In the genomic region with DNA sequence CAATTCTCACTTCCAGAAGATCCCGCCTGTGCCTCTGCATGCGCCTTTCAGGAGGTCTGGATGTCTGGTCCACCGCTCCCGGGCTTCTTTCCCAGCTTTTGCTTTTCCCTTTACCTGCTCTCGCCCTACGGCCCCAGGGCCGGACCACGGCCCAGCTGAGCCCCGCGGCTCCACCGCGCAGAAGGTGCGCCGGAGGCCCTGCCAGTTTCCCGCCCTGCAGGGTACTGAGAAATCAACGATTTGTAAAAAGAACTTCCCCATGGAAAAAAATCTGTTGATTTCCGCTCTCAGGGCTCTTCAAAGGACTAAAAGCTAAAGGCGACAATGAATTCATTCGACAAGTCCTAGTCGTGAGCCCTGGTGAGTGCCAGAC, we compare ENCODE assay signal across 8 cellular contexts. TPM values are rescaled to one million over a fixed set of nuclear protein-coding genes. Genes with fewer than 3 reads are reported as not detected.
DNase-seq lines count a peak whose midpoint lies in the region; ATAC-seq and TF ChIP-seq lines count a peak whose summit lies in the region.

No MANE protein-coding gene starts in this region.

- H3K27ac Mint-ChIP-seq in MCF 10A (ENCODE audit: low read depth, unreplicated experiment) (no peak overlapping the region), chondrocyte (ENCODE audit: unreplicated experiment) (peak overlapping the region; percentile 45)

- POLR2A ChIA-PET in MCF 10A (lab: Yijun Ruan, JAX) = no interaction called here

- CTCF ChIA-PET in MCF 10A (lab: Yijun Ruan, JAX) = interaction anchor here (0.8 kb wide), 1 partner anchor 14 kb away, joined by 3 read pairs; no protein-coding TSS in a partner anchor

- BruUV-seq in MCF 10A (replicated peaks; lab: Mats Ljungman, UMichigan) = no TSS peak

- H3K36me3 Mint-ChIP-seq in MCF 10A (ENCODE audit: insufficient read depth, unreplicated experiment) (no peaks in the 10 kb centered on the region), chondrocyte (ENCODE audit: low read depth) (no peaks in the 10 kb centered on the region)

- H3K4me3 Mint-ChIP-seq in MCF 10A (ENCODE audit: unreplicated experiment) = no peak overlapping the region
- peak overlapping the region; percentile 69 for H3K4me3 Mint-ChIP-seq in chondrocyte (ENCODE audit: unreplicated experiment)

- ATAC-seq in upper lobe of right lung = peak; percentile 62

- H3K27me3 Mint-ChIP-seq in MCF 10A (ENCODE audit: insufficient read depth, unreplicated experiment) = peaks cover 19% of the 10 kb centered on the region
- H3K27me3 Mint-ChIP-seq in chondrocyte (ENCODE audit: low read depth) = no peaks in the 10 kb centered on the region

- H3K27ac ChIP-seq in breast epithelium (peak overlapping the region; percentile 89 to 90), upper lobe of right lung (peak overlapping the region; percentile 89)

- TF ChIP-seq POLR2A in breast epithelium (IDR thresholded peaks at IDR 0.05) = no peak

- no peaks in the 10 kb centered on the region for H3K9me3 ChIP-seq in breast epithelium
- H3K9me3 ChIP-seq in upper lobe of right lung = no peaks in the 10 kb centered on the region

- no peak for DNase-seq in breast epithelium (ENCODE audit: low spot score in 2 of 2)
- no peak for DNase-seq in MCF 10A (ENCODE audit: unreplicated experiment)
- no peak for DNase-seq in chondrocyte (ENCODE audit: low spot score)
- DNase-seq in lung microvascular endothelial cell (ENCODE audit: low read depth in 2 of 2) = peak; percentile 33 to 35
- DNase-seq in upper lobe of right lung = no peak
- no peak for DNase-seq in stimulated activated naive CD4-positive, alpha-beta T cell treated with Interleukin-2 at 50 U/mL for 16 hours (lab: John Stamatoyannopoulos, UW)
- DNase-seq in SK-N-DZ (ENCODE audit: low spot score) = no peak
- no peak for DNase-seq in occipital lobe (lab: John Stamatoyannopoulos, UW)

- H3K4me1 ChIP-seq in breast epithelium = no peaks in the 10 kb centered on the region
- no peaks in the 10 kb centered on the region for H3K4me1 ChIP-seq in upper lobe of right lung

- H3K27me3 ChIP-seq in breast epithelium (no peaks in the 10 kb centered on the region), upper lobe of right lung (no peaks in the 10 kb centered on the region)

- intact Hi-C loops in breast epithelium (cut with DNase I; ENCODE audit: low total_unique reads) (no loop called here), MCF 10A (cut with micrococcal nuclease) (no loop called here), upper lobe of right lung (cut with DNase I) (no loop called here)

- H3K4me1 Mint-ChIP-seq in MCF 10A (ENCODE audit: insufficient read depth, unreplicated experiment) (no peaks in the 10 kb centered on the region), chondrocyte (ENCODE audit: low read depth) (no peaks in the 10 kb centered on the region)

- H3K4me3 ChIP-seq in breast epithelium (peak overlapping the region; percentile 53 to 74 (median 57)), upper lobe of right lung (peak overlapping the region; percentile 68)

- H3K9me3 Mint-ChIP-seq in MCF 10A (ENCODE audit: unreplicated experiment) (no peaks in the 10 kb centered on the region), chondrocyte (ENCODE audit: low read depth) (no peaks in the 10 kb centered on the region)

- H3K36me3 ChIP-seq in breast epithelium (no peaks in the 10 kb centered on the region), upper lobe of right lung (no peaks in the 10 kb centered on the region)

- TF ChIP-seq CTCF in breast epithelium (IDR thresholded peaks at IDR 0.05) (no peak), MCF 10A (IDR thresholded peaks at IDR 0.05; ENCODE audit: unreplicated experiment) (no peak), chondrocyte (IDR thresholded peaks at IDR 0.05) (no peak), upper lobe of right lung (IDR thresholded peaks at IDR 0.05) (no peak)

RNA-seq across cellular contexts. Expression of a gene that starts 7.0 kb away (rescaled TPM):
- total RNA-seq in breast epithelium (under 1 TPM; under 0.01 TPM), MCF 10A (2022) (1,539 and 1,606 TPM in 2 replicates), chondrocyte (1,438 to 1,620 TPM (median 1,579 TPM) in 3 replicates), lung microvascular endothelial cell (under 0.01 and 5,258 TPM in 2 replicates), upper lobe of right lung (6,622 TPM), occipital lobe (under 0.01 TPM)
- polyA plus RNA-seq in SK-N-DZ (2014; cell fraction: cytosol; rRNA removed) = not detected in 2 replicates
- polyA plus RNA-seq in SK-N-DZ (2014; cell fraction: nucleus; rRNA removed) = not detected in 2 replicates

RNA-seq across cellular contexts. Expression of a gene that starts 32.9 kb away (rescaled TPM):
- total RNA-seq in breast epithelium (10 to 100 TPM; 15.5 to 43.9 (median 24.7) TPM), MCF 10A (2022) (8.8 and 9.6 TPM in 2 replicates), chondrocyte (24.7 to 32.2 TPM (median 26.2 TPM) in 3 replicates), lung microvascular endothelial cell (8.1 and 18.3 TPM in 2 replicates), upper lobe of right lung (20.9 TPM), occipital lobe (19.5 TPM)
- 10.2 and 14.2 TPM in 2 replicates for polyA plus RNA-seq in SK-N-DZ (2014; cell fraction: cytosol; rRNA removed)
- 85.4 and 91.9 TPM in 2 replicates for polyA plus RNA-seq in SK-N-DZ (2014; cell fraction: nucleus; rRNA removed)

Comparison
In these comparisons a context has a peak if more than half of its experiments do, and no peak if none do; other contexts are left out.
1. DNase-seq: peak in lung microvascular endothelial cell (2 of 2); none in breast epithelium (0 of 2), MCF 10A (single experiment), chondrocyte (single experiment), upper lobe of right lung (single experiment), stimulated activated naive CD4-positive, alpha-beta T cell treated with Interleukin-2 at 50 U/mL for 16 hours (single experiment), SK-N-DZ (single experiment) and occipital lobe (single experiment).